Comparison of ENCODE assay signal across 22 cellular contexts in genomic region chr7:124029789-124030188, GRCh38. TPM values are rescaled to one million over a fixed set of nuclear protein-coding genes. Genes with fewer than 3 reads are reported as not detected.
"Had no signal": no experiment of that assay in that cellular context is flagged by ENCODE, and none has a peak within 500 bp of the region (broad histone marks: within the 10 kb centered on the region; RNA-seq: fewer than 3 reads in every experiment).

No MANE protein-coding gene starts in this region.

- H3K27ac Mint-ChIP-seq: activated CD4-positive, alpha-beta memory T cell treated with anti-CD3 and anti-CD28 coated beads, Interleukin-2, amount 10 ng/mL, durations not matched to agents 7 days and 5 days; activated CD4-positive, alpha-beta T cell treated with anti-CD3 and anti-CD28 coated beads, Interleukin-2, amount 10 ng/mL, durations not matched to agents 24 days and 14 days; activated naive CD4-positive, alpha-beta T cell treated with anti-CD3 and anti-CD28 coated beads, Interleukin-2, amount 10 ng/mL, durations not matched to agents 7 days and 5 days; activated T-cell treated with anti-CD3 and anti-CD28 coated beads, Interleukin-2, amount 50 U/mL, for 72 hours; natural killer cell treated with Interleukin-12 subunit alpha and Interleukin-12 subunit beta and Interleukin-15 and Interleukin-18, amount 100 ng/mL, for 72 hours; stimulated activated memory B cell treated with anti-CD40 and anti-IgM and Interleukin-4, amounts not matched to agents 10 μg/mL and 1 μg/mL and 100 μg/mL, for 72 hours; T-helper 1 cell treated with Interleukin-12 subunit alpha and Interleukin-12 subunit beta and Interleukin-4 antibody, amounts not matched to agents 30 μg/mL and 1 μg/mL, for 36 hours had no signal

- H3K4me3 Mint-ChIP-seq: activated CD4-positive, alpha-beta memory T cell treated with anti-CD3 and anti-CD28 coated beads, Interleukin-2, amount 10 ng/mL, durations not matched to agents 7 days and 5 days; activated CD4-positive, alpha-beta T cell treated with anti-CD3 and anti-CD28 coated beads, Interleukin-2, amount 10 ng/mL, durations not matched to agents 24 days and 14 days; activated naive CD4-positive, alpha-beta T cell treated with anti-CD3 and anti-CD28 coated beads, Interleukin-2, amount 10 ng/mL, durations not matched to agents 7 days and 5 days; activated T-cell treated with anti-CD3 and anti-CD28 coated beads, Interleukin-2, amount 50 U/mL, for 72 hours; natural killer cell treated with Interleukin-12 subunit alpha and Interleukin-12 subunit beta and Interleukin-15 and Interleukin-18, amount 100 ng/mL, for 72 hours; stimulated activated memory B cell treated with anti-CD40 and anti-IgM and Interleukin-4, amounts not matched to agents 10 μg/mL and 1 μg/mL and 100 μg/mL, for 72 hours; T-helper 1 cell treated with Interleukin-12 subunit alpha and Interleukin-12 subunit beta and Interleukin-4 antibody, amounts not matched to agents 30 μg/mL and 1 μg/mL, for 36 hours had no signal

- H3K9me3 Mint-ChIP-seq: activated CD4-positive, alpha-beta memory T cell treated with anti-CD3 and anti-CD28 coated beads, Interleukin-2, amount 10 ng/mL, durations not matched to agents 7 days and 5 days; activated CD4-positive, alpha-beta T cell treated with anti-CD3 and anti-CD28 coated beads, Interleukin-2, amount 10 ng/mL, durations not matched to agents 24 days and 14 days; activated naive CD4-positive, alpha-beta T cell treated with anti-CD3 and anti-CD28 coated beads, Interleukin-2, amount 10 ng/mL, durations not matched to agents 7 days and 5 days; activated T-cell treated with anti-CD3 and anti-CD28 coated beads, Interleukin-2, amount 50 U/mL, for 72 hours; natural killer cell treated with Interleukin-12 subunit alpha and Interleukin-12 subunit beta and Interleukin-15 and Interleukin-18, amount 100 ng/mL, for 72 hours; stimulated activated memory B cell treated with anti-CD40 and anti-IgM and Interleukin-4, amounts not matched to agents 10 μg/mL and 1 μg/mL and 100 μg/mL, for 72 hours; T-helper 1 cell treated with Interleukin-12 subunit alpha and Interleukin-12 subunit beta and Interleukin-4 antibody, amounts not matched to agents 30 μg/mL and 1 μg/mL, for 36 hours had no signal

- H3K27ac ChIP-seq: neutrophil, ovary, skin epidermis, thoracic aorta, upper lobe of left lung had no signal

- DNase-seq: activated CD4-positive, alpha-beta memory T cell treated with anti-CD3 and anti-CD28 coated beads, Interleukin-2, amount 10 ng/mL, durations not matched to agents 7 days and 5 days; activated CD4-positive, alpha-beta T cell treated with anti-CD3 and anti-CD28 coated beads, Interleukin-2, amount 10 ng/mL, durations not matched to agents 24 days and 14 days; activated effector memory CD4-positive, alpha-beta T cell treated with anti-CD3 and anti-CD28 coated beads, Interleukin-2, amount 50 U/mL, for 16 hours; activated naive CD4-positive, alpha-beta T cell treated with anti-CD3 and anti-CD28 coated beads, Interleukin-2, amount 10 ng/mL, durations not matched to agents 7 days and 5 days; activated T-cell treated with anti-CD3 and anti-CD28 coated beads, Interleukin-2, amount 50 U/mL, for 72 hours; amygdala; effector CD8-positive, alpha-beta T cell; erythroblast; foreskin fibroblast; ovary; right cardiac atrium; T1000; upper lobe of left lung had no signal

- H3K36me3 Mint-ChIP-seq: activated naive CD4-positive, alpha-beta T cell treated with anti-CD3 and anti-CD28 coated beads, Interleukin-2, amount 10 ng/mL, durations not matched to agents 7 days and 5 days; stimulated activated memory B cell treated with anti-CD40 and anti-IgM and Interleukin-4, amounts not matched to agents 10 μg/mL and 1 μg/mL and 100 μg/mL, for 72 hours had no signal

- H3K9me3 ChIP-seq: ovary, thoracic aorta, upper lobe of left lung had no signal

- H3K36me3 ChIP-seq: neutrophil, ovary, thoracic aorta, upper lobe of left lung had no signal

- H3K4me3 ChIP-seq: ovary, skin epidermis, thoracic aorta, upper lobe of left lung had no signal

- H3K27me3 ChIP-seq: ovary had no signal

RNA-seq across cellular contexts. Expression of gene TMEM229A, which starts 3.1 kb away (rescaled TPM):
- total RNA-seq: activated CD4-positive, alpha-beta memory T cell treated with anti-CD3 and anti-CD28 coated beads, Interleukin-2, amount 10 ng/mL, durations not matched to agents 7 days and 5 days; activated CD4-positive, alpha-beta T cell treated with anti-CD3 and anti-CD28 coated beads, Interleukin-2, amount 10 ng/mL, durations not matched to agents 24 days and 14 days; activated T-cell treated with anti-CD3 and anti-CD28 coated beads, Interleukin-2, amount 50 U/mL, for 72 hours; fibroblast of lung; natural killer cell treated with Interleukin-12 subunit alpha and Interleukin-12 subunit beta and Interleukin-15 and Interleukin-18, amount 100 ng/mL, for 72 hours; pulmonary artery endothelial cell; thoracic aorta had no signal
- polyA plus RNA-seq: fibroblast of lung, liver had no signal
